1 cellular context compared by ENCODE assay signal in genomic region chr18:25647404-25647803, GRCh38.
TF ChIP-seq lines count a peak whose summit lies in the region.

No MANE protein-coding gene starts in this region.

TF ChIP-seq in IMR-90, 13 proteins besides CTCF, POLR2A, EP300 and RAD21:
- TF ChIP-seq, protein P1, sequence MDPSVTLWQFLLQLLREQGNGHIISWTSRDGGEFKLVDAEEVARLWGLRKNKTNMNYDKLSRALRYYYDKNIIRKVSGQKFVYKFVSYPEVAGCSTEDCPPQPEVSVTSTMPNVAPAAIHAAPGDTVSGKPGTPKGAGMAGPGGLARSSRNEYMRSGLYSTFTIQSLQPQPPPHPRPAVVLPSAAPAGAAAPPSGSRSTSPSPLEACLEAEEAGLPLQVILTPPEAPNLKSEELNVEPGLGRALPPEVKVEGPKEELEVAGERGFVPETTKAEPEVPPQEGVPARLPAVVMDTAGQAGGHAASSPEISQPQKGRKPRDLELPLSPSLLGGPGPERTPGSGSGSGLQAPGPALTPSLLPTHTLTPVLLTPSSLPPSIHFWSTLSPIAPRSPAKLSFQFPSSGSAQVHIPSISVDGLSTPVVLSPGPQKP (IDR thresholded peaks at IDR 0.05; ENCODE audit: borderline replicate concordance, low read depth, low read length) = no peak
- no peak for TF ChIP-seq MXI1 (IDR thresholded peaks at IDR 0.05; ENCODE audit: borderline replicate concordance, low read depth, low read length)
- TF ChIP-seq BHLHE40 (IDR thresholded peaks at IDR 0.05; ENCODE audit: low read depth, low read length) = no peak
- TF ChIP-seq FOS (IDR thresholded peaks at IDR 0.05; ENCODE audit: low read depth, low read length) = no peak
- TF ChIP-seq SMC3 (IDR thresholded peaks at IDR 0.05; ENCODE audit: low read depth, low read length) = no peak
- TF ChIP-seq RFX5 (IDR thresholded peaks at IDR 0.05; ENCODE audit: low read depth, low read length) = no peak
- no peak for TF ChIP-seq CEBPB (IDR thresholded peaks at IDR 0.05; ENCODE audit: low read depth, low read length)
- no peak for TF ChIP-seq NFE2L2 (IDR thresholded peaks at IDR 0.05; ENCODE audit: low read depth, low read length)
- TF ChIP-seq MAZ (IDR thresholded peaks at IDR 0.05; ENCODE audit: borderline replicate concordance, low read depth, low read length) = no peak
- TF ChIP-seq, protein P2, sequence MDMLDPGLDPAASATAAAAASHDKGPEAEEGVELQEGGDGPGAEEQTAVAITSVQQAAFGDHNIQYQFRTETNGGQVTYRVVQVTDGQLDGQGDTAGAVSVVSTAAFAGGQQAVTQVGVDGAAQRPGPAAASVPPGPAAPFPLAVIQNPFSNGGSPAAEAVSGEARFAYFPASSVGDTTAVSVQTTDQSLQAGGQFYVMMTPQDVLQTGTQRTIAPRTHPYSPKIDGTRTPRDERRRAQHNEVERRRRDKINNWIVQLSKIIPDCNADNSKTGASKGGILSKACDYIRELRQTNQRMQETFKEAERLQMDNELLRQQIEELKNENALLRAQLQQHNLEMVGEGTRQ (IDR thresholded peaks at IDR 0.05; ENCODE audit: low read depth, low read length) = no peak
- TF ChIP-seq MAFK (IDR thresholded peaks at IDR 0.05; ENCODE audit: low read depth, low read length) = no peak
- no peak for TF ChIP-seq CHD1 (IDR thresholded peaks at IDR 0.05; ENCODE audit: low read depth, low read length)
- TF ChIP-seq RCOR1 (IDR thresholded peaks at IDR 0.05; ENCODE audit: insufficient replicate concordance, low read length) = no peak
TF ChIP-seq in IMR-90: peak in this region for 0.
